1 cellular context compared by ENCODE assay signal in genomic region chr22:46735747-46736608, GRCh38.
TF ChIP-seq lines count a peak whose summit lies in the region.

No MANE protein-coding gene starts in this region.

TF ChIP-seq in H1, 55 proteins besides CTCF, POLR2A, EP300 and RAD21:
- TF ChIP-seq BRCA1 (IDR thresholded peaks at IDR 0.05; ENCODE audit: low read depth, low read length) (no peak), SIRT6 (IDR thresholded peaks at IDR 0.05; ENCODE audit: low read length) (no peak), SUZ12 (IDR thresholded peaks at IDR 0.05; ENCODE audit: low read length) (no peak), BCL11A (IDR thresholded peaks at IDR 0.05; ENCODE audit: low read depth in 2 of 2, low read length in 2 of 2) (no peak), EZH2 (IDR thresholded peaks at IDR 0.05; ENCODE audit: low read depth, low read length, severe bottlenecking) (no peak), ZNF274 (IDR thresholded peaks at IDR 0.05; ENCODE audit: borderline replicate concordance, extremely low read depth, low read length) (no peak), CBX5 (IDR thresholded peaks at IDR 0.05; ENCODE audit: low read depth, low read length) (no peak), CREB1 (IDR thresholded peaks at IDR 0.05) (0 out of 2 replicates have a peak, but pooled peaks have one; percentile 18), TBP (IDR thresholded peaks at IDR 0.05; ENCODE audit: low read depth, low read length) (peak; percentile 52; the same call in 1 of the 2 replicates), GABPA (IDR thresholded peaks at IDR 0.05; ENCODE audit: borderline replicate concordance, insufficient read depth, low read length) (no peak), EGR1 (IDR thresholded peaks at IDR 0.05; ENCODE audit: borderline replicate concordance, low read depth, low read length) (no peak), RXRA (IDR thresholded peaks at IDR 0.05; ENCODE audit: insufficient read depth, low read depth, low read length) (no peak), TEAD4 (IDR thresholded peaks at IDR 0.05; ENCODE audit: low read depth, low read length) (no peak), ASH2L (IDR thresholded peaks at IDR 0.05; ENCODE audit: low read length) (peak; percentile 14), RNF2 (IDR thresholded peaks at IDR 0.05; ENCODE audit: borderline replicate concordance, low read depth, low read length, missing control alignments, poor library complexity, severe bottlenecking) (no peak), JUND (IDR thresholded peaks at IDR 0.05; ENCODE audit: low read length) (no peak), SP1 (IDR thresholded peaks at IDR 0.05; ENCODE audit: low read depth, low read length) (no peak), SAP30 (IDR thresholded peaks at IDR 0.05; ENCODE audit: insufficient read depth, insufficient replicate concordance, low read length) (no peak), MAX (IDR thresholded peaks at IDR 0.05) (0 out of 2 replicates have a peak, but pooled peaks have one; percentile 10), TAF7 (optimal IDR thresholded peaks at IDR 0.05; ENCODE audit: borderline replicate concordance, low read depth, low read length) (no peak), POU5F1 (IDR thresholded peaks at IDR 0.05; ENCODE audit: low read depth, low read length) (no peak), RBBP5 (IDR thresholded peaks at IDR 0.05; ENCODE audit: borderline replicate concordance, low read depth, low read length) (no peak), SIN3A (conservative IDR thresholded peaks at IDR 0.05 in 1 of 2, IDR thresholded peaks at IDR 0.05 in 1 of 2; ENCODE audit: low read depth in 1 of 2, low read length in 2 of 2) (peak in 1 of 2 experiments; percentile 58; a peak in 2 of 4 replicates), CHD2 (IDR thresholded peaks at IDR 0.05; ENCODE audit: low read length) (no peak), BACH1 (IDR thresholded peaks at IDR 0.05; ENCODE audit: low read length) (no peak), CTBP2 (IDR thresholded peaks at IDR 0.05; ENCODE audit: borderline replicate concordance, insufficient read depth, insufficient read length, low read length) (no peak)
